ENCODE assay signal across 28 cellular contexts in the genomic region with DNA sequence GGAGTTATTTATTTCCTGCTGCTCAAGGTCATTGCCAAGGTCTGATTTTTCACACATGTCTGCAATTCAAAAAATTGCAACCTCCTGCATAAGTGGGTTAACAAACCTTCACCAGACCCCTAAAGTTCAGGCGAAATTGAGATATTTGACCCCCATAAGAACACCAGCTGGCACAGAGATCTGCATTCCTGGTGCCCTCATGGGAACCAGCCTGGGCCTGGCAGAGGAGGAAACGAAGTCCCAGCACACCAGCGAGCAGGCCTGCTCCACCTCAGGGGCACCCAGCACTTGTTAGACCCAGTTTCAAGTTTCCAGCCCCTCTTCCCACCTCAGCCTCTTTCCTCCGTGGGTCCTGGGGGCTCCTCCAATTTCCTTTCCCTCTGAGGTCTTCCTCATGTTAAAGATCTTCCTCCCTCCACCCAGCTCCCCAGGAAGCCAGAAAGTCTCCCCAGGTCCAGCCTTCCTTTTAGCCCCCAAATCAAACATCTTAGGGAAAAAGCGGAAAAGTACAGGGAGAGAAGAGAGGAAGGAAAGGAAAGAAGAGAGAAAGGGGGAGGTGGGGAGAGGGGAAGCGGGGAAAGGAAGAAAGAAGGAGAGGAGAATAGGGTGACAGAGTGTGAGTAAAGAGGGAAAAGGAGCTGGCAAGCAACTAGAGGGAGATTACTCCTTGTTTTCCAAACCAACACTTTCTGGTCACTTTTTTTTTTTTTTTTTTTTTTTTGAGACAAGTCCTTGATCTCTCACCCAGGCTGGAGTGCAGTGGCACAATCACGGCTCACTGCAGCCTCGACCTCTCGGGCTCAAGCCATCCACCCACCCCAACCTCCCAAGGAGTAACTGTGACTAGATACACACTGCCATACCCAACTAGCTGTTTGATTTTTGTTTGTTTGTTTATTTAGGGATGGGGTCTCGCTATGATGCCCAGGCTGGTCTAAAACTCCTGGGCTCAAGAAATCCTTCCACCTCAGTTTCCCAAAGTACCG. TPM values are rescaled to one million over a fixed set of nuclear protein-coding genes. Genes with fewer than 3 reads are reported as not detected.
"Had no signal": no experiment of that assay in that cellular context is flagged by ENCODE, and none has a peak within 500 bp of the region (broad histone marks: within the 10 kb centered on the region; RNA-seq: fewer than 3 reads in every experiment).

No MANE protein-coding gene starts in this region.

- H3K27ac ChIP-seq: ascending aorta, RWPE1 had no signal

- FAIRE-seq: bronchial epithelial cell had no signal

- DNase-seq: activated B cell treated with CpG ODN at 0.5 μM for 24 hours; activated CD4-positive, alpha-beta T cell treated with anti-CD3 and anti-CD28 coated beads for 1 hour; activated CD4-positive, alpha-beta T cell treated with anti-CD3 and anti-CD28 coated beads, Interleukin-2, amount 10 ng/mL, durations not matched to agents 24 days and 14 days; activated CD4-positive, alpha-beta T cell treated with anti-CD3 and anti-CD28 coated beads, Interleukin-2, amount 50 U/mL, for 48 hours; activated CD8-positive, alpha-beta memory T cell treated with anti-CD3 and anti-CD28 coated beads, Interleukin-2, amount 10 ng/mL, durations not matched to agents 7 days and 5 days; activated effector memory CD4-positive, alpha-beta T cell treated with anti-CD3 and anti-CD28 coated beads, Interleukin-2, amount 50 U/mL, for 16 hours; activated naive CD4-positive, alpha-beta T cell treated with Interleukin-2 at 50 U/mL for 16 hours; activated naive CD8-positive, alpha-beta T cell treated with anti-CD3 and anti-CD28 coated beads, Interleukin-2, amount 50 U/mL, for 24 hours; activated T-cell treated with anti-CD3 and anti-CD28 coated beads, Interleukin-2, amount 50 U/mL, for 4 hours; amniotic stem cell; body of pancreas; central memory CD4-positive, alpha-beta T cell; MG63; NCI-H1105 treated with DMSO at 0.1 percent for 48 hours; NCI-H1436 treated with DMSO at 0.1 percent for 48 hours; NCI-H187; NCI-H2081; NCI-H510A treated with DMSO at 0.1 percent for 48 hours; NK-92 treated with Interleukin-12 subunit alpha and Interleukin-12 subunit beta, amount 100 ng/mL, for 24 hours; Peyer's patch; Right ventricle myocardium superior; T-helper 17 cell; T-helper 9 cell had no signal

- H3K9me3 ChIP-seq: ascending aorta, body of pancreas, MG63, Peyer's patch had no signal

- H3K4me3 ChIP-seq: ascending aorta, body of pancreas, MG63, Peyer's patch had no signal

- H3K27ac Mint-ChIP-seq: activated CD4-positive, alpha-beta T cell treated with anti-CD3 and anti-CD28 coated beads, Interleukin-2, amount 10 ng/mL, durations not matched to agents 24 days and 14 days; activated CD8-positive, alpha-beta memory T cell treated with anti-CD3 and anti-CD28 coated beads, Interleukin-2, amount 10 ng/mL, durations not matched to agents 7 days and 5 days; activated naive CD4-positive, alpha-beta T cell treated with anti-CD3 and anti-CD28 coated beads, Interleukin-2, amount 50 U/mL, for 72 hours; activated naive CD8-positive, alpha-beta T cell treated with anti-CD3 and anti-CD28 coated beads, Interleukin-2, amount 50 U/mL, for 24 hours; T-helper 17 cell had no signal

- H3K36me3 ChIP-seq: ascending aorta, MG63, Peyer's patch had no signal

- H3K9me3 Mint-ChIP-seq: activated B cell treated with CpG ODN at 0.5 μM for 24 hours; activated CD4-positive, alpha-beta T cell treated with anti-CD3 and anti-CD28 coated beads, Interleukin-2, amount 10 ng/mL, durations not matched to agents 24 days and 14 days; activated naive CD4-positive, alpha-beta T cell treated with anti-CD3 and anti-CD28 coated beads, Interleukin-2, amount 50 U/mL, for 72 hours; activated naive CD8-positive, alpha-beta T cell treated with anti-CD3 and anti-CD28 coated beads, Interleukin-2, amount 50 U/mL, for 24 hours; activated T-cell treated with anti-CD3 and anti-CD28 coated beads, Interleukin-2, amount 50 U/mL, for 4 hours had no signal

- H3K27me3 ChIP-seq: body of pancreas had no signal

- H3K36me3 Mint-ChIP-seq: activated CD8-positive, alpha-beta memory T cell treated with anti-CD3 and anti-CD28 coated beads, Interleukin-2, amount 10 ng/mL, durations not matched to agents 7 days and 5 days; activated naive CD4-positive, alpha-beta T cell treated with anti-CD3 and anti-CD28 coated beads, Interleukin-2, amount 50 U/mL, for 72 hours had no signal

- H3K4me3 Mint-ChIP-seq: activated B cell treated with CpG ODN at 0.5 μM for 24 hours; activated CD4-positive, alpha-beta T cell treated with anti-CD3 and anti-CD28 coated beads, Interleukin-2, amount 10 ng/mL, durations not matched to agents 24 days and 14 days; activated CD8-positive, alpha-beta memory T cell treated with anti-CD3 and anti-CD28 coated beads, Interleukin-2, amount 10 ng/mL, durations not matched to agents 7 days and 5 days; activated naive CD8-positive, alpha-beta T cell treated with anti-CD3 and anti-CD28 coated beads, Interleukin-2, amount 50 U/mL, for 24 hours; activated T-cell treated with anti-CD3 and anti-CD28 coated beads, Interleukin-2, amount 50 U/mL, for 4 hours; T-helper 17 cell had no signal

- ATAC-seq: activated CD8-positive, alpha-beta memory T cell treated with anti-CD3 and anti-CD28 coated beads, Interleukin-2, amount 10 ng/mL, durations not matched to agents 7 days and 5 days; activated naive CD4-positive, alpha-beta T cell treated with anti-CD3 and anti-CD28 coated beads, Interleukin-2, amount 50 U/mL, for 72 hours; activated naive CD8-positive, alpha-beta T cell treated with anti-CD3 and anti-CD28 coated beads, Interleukin-2, amount 50 U/mL, for 24 hours; activated T-cell treated with anti-CD3 and anti-CD28 coated beads, Interleukin-2, amount 50 U/mL, for 4 hours; body of pancreas; T-helper 17 cell had no signal

RNA-seq across cellular contexts. Expression of a gene that starts 3.9 kb away (rescaled TPM):
- total RNA-seq: activated B cell treated with CpG ODN at 0.5 μM for 24 hours, bronchial epithelial cell, T-helper 17 cell had no signal

RNA-seq across cellular contexts. Expression of a gene that starts 37.5 kb away (rescaled TPM):
- total RNA-seq: activated B cell treated with CpG ODN at 0.5 μM for 24 hours; activated CD4-positive, alpha-beta T cell treated with anti-CD3 and anti-CD28 coated beads, Interleukin-2, amount 10 ng/mL, durations not matched to agents 24 days and 14 days; activated T-cell treated with anti-CD3 and anti-CD28 coated beads, Interleukin-2, amount 50 U/mL, for 4 hours; ascending aorta; body of pancreas; bronchial epithelial cell; Peyer's patch; Right ventricle myocardium superior; SK-MEL-5; T-helper 17 cell had no signal
